ENCODE assay signal across 18 cellular contexts in genomic region chr6:1477432-1478090, GRCh38.
DNase-seq lines count a peak whose midpoint lies in the region; ATAC-seq and TF ChIP-seq lines count a peak whose summit lies in the region.
"Had no signal": no experiment of that assay in that cellular context is flagged by ENCODE, and none has a peak within 500 bp of the region (broad histone marks: within the 10 kb centered on the region; RNA-seq: fewer than 3 reads in every experiment).

No MANE protein-coding gene starts in this region.

- no peak overlapping the region for H3K9ac ChIP-seq in IMR-90 (ENCODE audit: low read depth, low read length)
- H3K9ac ChIP-seq in mammary epithelial cell (ENCODE audit: insufficient read depth, low read length), result no peak overlapping the region

- H3K79me1 ChIP-seq in IMR-90 (ENCODE audit: low read depth in 1 of 2, low read length in 2 of 2), result no peaks in the 10 kb centered on the region

- no peak overlapping the region for H3K14ac ChIP-seq in IMR-90 (replicated peaks; ENCODE audit: low read depth, low read length)

- H2BK120ac ChIP-seq in IMR-90 (ENCODE audit: low read depth, low read length), result peak overlapping the region; percentile 63

- no peak overlapping the region for H3K4ac ChIP-seq in IMR-90 (ENCODE audit: low read depth, low read length)

- H3K9me3 ChIP-seq in IMR-90 (ENCODE audit: control insufficient read depth, insufficient read depth, low read length) (no peaks in the 10 kb centered on the region), mammary epithelial cell (replicated peaks; ENCODE audit: insufficient read depth, low read length) (no peaks in the 10 kb centered on the region), A673 (ENCODE audit: low read depth, low read length, poor library complexity, severe bottlenecking) (no peaks in the 10 kb centered on the region)
- H3K9me3 ChIP-seq: prostate gland, tibial artery had no signal

- H3K4me3 ChIP-seq in AG09309 (ENCODE audit: control insufficient read depth, low read depth, low read length) (no peak overlapping the region), IMR-90 (ENCODE audit: insufficient read depth, low read depth, low read length) (no peak overlapping the region), mammary epithelial cell (replicated peaks in 1 of 3; ENCODE audit: insufficient read depth in 1 of 3, low read depth in 2 of 3, low read length in 3 of 3) (no peak overlapping the region), A673 (ENCODE audit: low read depth, low read length, poor library complexity, severe bottlenecking) (no peak overlapping the region)
- H3K4me3 ChIP-seq: GM12878, PC-9, prostate gland, tibial artery had no signal

- peak overlapping the region; percentile 65; the same call in 1 of the 2 replicates for H4K91ac ChIP-seq in IMR-90 (ENCODE audit: insufficient read depth, low read depth, low read length)

- H2AK9ac ChIP-seq in IMR-90 (replicated peaks; ENCODE audit: low read depth, low read length, poor library complexity), result no peak overlapping the region

- peaks cover 24% of the 10 kb centered on the region for H3K27me3 Mint-ChIP-seq in activated CD4-positive, alpha-beta memory T cell treated with anti-CD3 and anti-CD28 coated beads for 36 hours
- H3K27me3 Mint-ChIP-seq: dendritic cell treated with granulocyte-macrophage colony-stimulating factor and Interleukin-4, amounts not matched to agents 40 ng/mL and 50 ng/mL, for 4 days had no signal

- H3K36me3 ChIP-seq in IMR-90 (ENCODE audit: control insufficient read depth, insufficient read depth, low read length) (no peaks in the 10 kb centered on the region), mammary epithelial cell (ENCODE audit: insufficient read depth, low read length) (no peaks in the 10 kb centered on the region), A673 (ENCODE audit: insufficient read depth, low read length, poor library complexity, severe bottlenecking) (no peaks in the 10 kb centered on the region)
- H3K36me3 ChIP-seq: prostate gland, tibial artery had no signal

- 0% methylated on average over 1 of the region's 11 CpGs; no CpG with 5 or more reads in 1 of the 2 experiments for WGBS in IMR-90 (ENCODE audit: extremely low coverage in 2 of 2, insufficient read length in 1 of 2), 2 experiments
- WGBS in mammary epithelial cell (ENCODE audit: low coverage, missing lambda C conversion rate), result 53% methylated on average over 11 of the region's 11 CpGs

- H3K23ac ChIP-seq in IMR-90 (ENCODE audit: low read depth, low read length), result no peak overlapping the region

- H3K4me3 Mint-ChIP-seq in activated CD4-positive, alpha-beta memory T cell treated with anti-CD3 and anti-CD28 coated beads for 36 hours, result no peak overlapping the region
- H3K4me3 Mint-ChIP-seq: activated naive CD8-positive, alpha-beta T cell treated with anti-CD3 and anti-CD28 coated beads, Interleukin-2, amount 50 U/mL, for 24 hours; B cell; dendritic cell treated with granulocyte-macrophage colony-stimulating factor and Interleukin-4, amounts not matched to agents 40 ng/mL and 50 ng/mL, for 4 days; T-helper 1 cell treated with Interleukin-12 subunit alpha and Interleukin-12 subunit beta and Interleukin-4 antibody, amounts not matched to agents 30 μg/mL and 1 μg/mL, for 36 hours had no signal

- H3K36me3 Mint-ChIP-seq in activated CD4-positive, alpha-beta memory T cell treated with anti-CD3 and anti-CD28 coated beads for 36 hours, result no peaks in the 10 kb centered on the region

- CTCF ChIA-PET in IMR-90 (lab: Yijun Ruan, JAX) (interaction anchor here (0.6 kb wide), 1 partner anchor 8 kb away, joined by 3 read pairs; no protein-coding TSS in a partner anchor), mammary epithelial cell (lab: Charles Lee; ENCODE audit: low non-redundant PET) (interaction anchor here (0.6 to 0.7 kb wide), 2 partner anchors 41 to 49 kb away, joined by 3 to 7 read pairs; no protein-coding TSS in a partner anchor), A673 (lab: Charles Lee) (no interaction called here)
- CTCF ChIA-PET in activated CD4-positive, alpha-beta memory T cell treated with anti-CD3 and anti-CD28 coated beads for 36 hours (lab: Charles Lee), result no interaction called here

- BruUV-seq in IMR-90 (replicated peaks; lab: Mats Ljungman, UMichigan) (no TSS peak), mammary epithelial cell (replicated peaks; lab: Mats Ljungman, UMichigan) (no TSS peak), A673 (replicated peaks; lab: Mats Ljungman, UMichigan) (no TSS peak)

- H2AFZ ChIP-seq in IMR-90 (replicated peaks; ENCODE audit: low read length, poor library complexity) (no peak overlapping the region), mammary epithelial cell (ENCODE audit: low read depth, low read length) (no peak overlapping the region)
- H2AFZ ChIP-seq: PC-9 had no signal

- TF ChIP-seq CTCF in AG09309 (IDR thresholded peaks at IDR 0.05; ENCODE audit: control insufficient read depth, insufficient read depth, low read depth, low read length, missing control alignments), result no peak
- TF ChIP-seq CTCF in IMR-90 (conservative IDR thresholded peaks at IDR 0.05; ENCODE audit: low read depth, low read length), result peak; percentile 34
- peak in 1 of 2 donors; percentile 4 for TF ChIP-seq CTCF in mammary epithelial cell (conservative IDR thresholded peaks at IDR 0.05 in 1 of 2, IDR thresholded peaks at IDR 0.05 in 1 of 2; ENCODE audit: extremely low read depth in 1 of 2, insufficient read depth in 1 of 2, low read depth in 1 of 2, low read length in 2 of 2)
- TF ChIP-seq CTCF in A673 (conservative IDR thresholded peaks at IDR 0.05; ENCODE audit: low read depth, low read length), result no peak

- peaks cover 14% of the 10 kb centered on the region for H3K9me1 ChIP-seq in IMR-90 (ENCODE audit: insufficient read depth, low read length)

- no peaks in the 10 kb centered on the region for H3K79me2 ChIP-seq in mammary epithelial cell (ENCODE audit: insufficient read depth, low read length)

- H3K9me3 Mint-ChIP-seq in activated CD4-positive, alpha-beta memory T cell treated with anti-CD3 and anti-CD28 coated beads for 36 hours, result no peaks in the 10 kb centered on the region
- H3K9me3 Mint-ChIP-seq: activated naive CD8-positive, alpha-beta T cell treated with anti-CD3 and anti-CD28 coated beads, Interleukin-2, amount 50 U/mL, for 24 hours; dendritic cell treated with granulocyte-macrophage colony-stimulating factor and Interleukin-4, amounts not matched to agents 40 ng/mL and 50 ng/mL, for 4 days; T-helper 1 cell treated with Interleukin-12 subunit alpha and Interleukin-12 subunit beta and Interleukin-4 antibody, amounts not matched to agents 30 μg/mL and 1 μg/mL, for 36 hours had no signal

- no peak overlapping the region for H2BK15ac ChIP-seq in IMR-90 (ENCODE audit: low read depth, low read length)

- H3K4me2 ChIP-seq in IMR-90 (ENCODE audit: low read depth, low read length), result 0 out of 2 replicates have a peak overlapping the region, but pooled peaks have one; percentile 34
- H3K4me2 ChIP-seq in mammary epithelial cell (ENCODE audit: insufficient read depth, low read depth, low read length), result no peak overlapping the region
- H3K4me2 ChIP-seq: PC-9 had no signal

- H2BK20ac ChIP-seq in IMR-90 (ENCODE audit: low read depth, low read length), result no peak overlapping the region

- H3K27ac ChIP-seq in IMR-90 (ENCODE audit: insufficient read depth, low read length) (peak overlapping the region; percentile 23; the same call in 1 of the 2 replicates), mammary epithelial cell (ENCODE audit: insufficient read depth, low read depth, low read length) (no peak overlapping the region), A673 (ENCODE audit: low read depth, low read length, poor library complexity, severe bottlenecking) (no peak overlapping the region)
- H3K27ac ChIP-seq: PC-9, prostate gland, tibial artery had no signal

- no peaks in the 10 kb centered on the region for H3K4me1 Mint-ChIP-seq in activated CD4-positive, alpha-beta memory T cell treated with anti-CD3 and anti-CD28 coated beads for 36 hours (ENCODE audit: low read depth)

- H3K56ac ChIP-seq in IMR-90 (ENCODE audit: extremely low read depth, insufficient read depth, low read length), result no peak overlapping the region

- H4K20me1 ChIP-seq in IMR-90 (ENCODE audit: insufficient read depth, low read length) (no peaks in the 10 kb centered on the region), mammary epithelial cell (ENCODE audit: insufficient read depth, low read length) (no peaks in the 10 kb centered on the region)

- H3K27me3 ChIP-seq in IMR-90 (ENCODE audit: control insufficient read depth, insufficient read depth, low read length) (no peaks in the 10 kb centered on the region), mammary epithelial cell (ENCODE audit: insufficient read depth, low read length) (no peaks in the 10 kb centered on the region), A673 (replicated peaks; ENCODE audit: insufficient read depth, low read depth, low read length, poor library complexity) (no peaks in the 10 kb centered on the region)
- H3K27me3 ChIP-seq: tibial artery had no signal

- in situ Hi-C loops in IMR-90 (cut with MboI; ENCODE audit: low sequenced_read_pairs) (no loop called here), mammary epithelial cell (cut with MboI; ENCODE audit: low sequenced_read_pairs in 2 of 2) (no loop called here)

- dilution Hi-C loops in IMR-90 (cut with HindIII; ENCODE audit: low sequenced_read_pairs, unreplicated experiment), result no loop called here
- dilution Hi-C loops in mammary epithelial cell (cut with HindIII; ENCODE audit: low sequenced_read_pairs), result no loop called here

- intact Hi-C loops in IMR-90 (cut with micrococcal nuclease), result no loop called here
- intact Hi-C loops in mammary epithelial cell (cut with micrococcal nuclease), result no loop called here
- intact Hi-C loops in activated CD4-positive, alpha-beta memory T cell treated with anti-CD3 and anti-CD28 coated beads for 36 hours (cut with micrococcal nuclease), result no loop called here
- intact Hi-C loops in A673 (cut with micrococcal nuclease; ENCODE audit: unreplicated experiment), result no loop called here

- H2BK5ac ChIP-seq in IMR-90 (ENCODE audit: low read depth, low read length, poor library complexity, severe bottlenecking), result peak overlapping the region; percentile 11

- no peak overlapping the region for H3K18ac ChIP-seq in IMR-90 (ENCODE audit: low read depth, low read length)

- H3K4me1 ChIP-seq in IMR-90 (ENCODE audit: control insufficient read depth, insufficient read depth, low read length) (peaks cover 22% of the 10 kb centered on the region), mammary epithelial cell (ENCODE audit: insufficient read depth, low read length) (peaks cover 25% of the 10 kb centered on the region), A673 (ENCODE audit: insufficient read depth, low read length, poor library complexity, severe bottlenecking) (no peaks in the 10 kb centered on the region)
- H3K4me1 ChIP-seq: prostate gland had no signal

- POLR2A ChIA-PET in IMR-90 (lab: Charles Lee; ENCODE audit: unreplicated experiment), result no interaction called here
- POLR2A ChIA-PET in activated CD4-positive, alpha-beta memory T cell treated with anti-CD3 and anti-CD28 coated beads for 36 hours (lab: Charles Lee), result no interaction called here
- POLR2A ChIA-PET in A673 (lab: Charles Lee; ENCODE audit: low non-redundant PET), result no interaction called here

- DNase-seq in AG09309 (ENCODE audit: low read depth) (peak; percentile 25), IMR-90 (peak; percentile 83), mammary epithelial cell (peak; percentile 30), iris pigment epithelial cell (ENCODE audit: low read depth) (peak; percentile 87), NOMO-1 (lab: John Stamatoyannopoulos, UW; ENCODE audit: unreplicated experiment in 2 of 2) (no peak), A673 (ENCODE audit: low spot score) (no peak)
- DNase-seq in activated CD4-positive, alpha-beta memory T cell treated with anti-CD3 and anti-CD28 coated beads for 36 hours, result no peak
- DNase-seq: activated naive CD8-positive, alpha-beta T cell treated with anti-CD3 and anti-CD28 coated beads, Interleukin-2, amount 50 U/mL, for 24 hours; NCI-H1092 treated with DMSO at 0.1 percent for 48 hours; NCI-H2171 treated with DMSO at 0.1 percent for 48 hours; tibial artery had no signal

- peak; percentile 38 for ATAC-seq in IMR-90 (ENCODE audit: low read depth)
- ATAC-seq in HG03457 (IDR thresholded peaks at IDR 0.05; ENCODE audit: unreplicated experiment), result no peak
- ATAC-seq: activated naive CD8-positive, alpha-beta T cell treated with anti-CD3 and anti-CD28 coated beads, Interleukin-2, amount 50 U/mL, for 24 hours; GM12878 had no signal

- no peak overlapping the region for H4K8ac ChIP-seq in IMR-90 (ENCODE audit: low read depth in 2 of 2, low read length in 2 of 2)

- H4K5ac ChIP-seq in IMR-90 (ENCODE audit: low read depth, low read length), result no peak overlapping the region

- no peak overlapping the region for H3K27ac Mint-ChIP-seq in activated CD4-positive, alpha-beta memory T cell treated with anti-CD3 and anti-CD28 coated beads for 36 hours
- H3K27ac Mint-ChIP-seq: activated naive CD8-positive, alpha-beta T cell treated with anti-CD3 and anti-CD28 coated beads, Interleukin-2, amount 50 U/mL, for 24 hours; B cell; dendritic cell treated with granulocyte-macrophage colony-stimulating factor and Interleukin-4, amounts not matched to agents 40 ng/mL and 50 ng/mL, for 4 days; T-helper 1 cell treated with Interleukin-12 subunit alpha and Interleukin-12 subunit beta and Interleukin-4 antibody, amounts not matched to agents 30 μg/mL and 1 μg/mL, for 36 hours had no signal

- 0 out of 2 replicates have a peak overlapping the region, but pooled peaks have one; percentile 82 for H2AK5ac ChIP-seq in IMR-90 (ENCODE audit: low read depth, low read length)

- no peak for TF ChIP-seq POLR2A in IMR-90 (IDR thresholded peaks at IDR 0.05; ENCODE audit: low read depth, low read length)

- peak; percentile 31 for TF ChIP-seq RAD21 in IMR-90 (IDR thresholded peaks at IDR 0.05; ENCODE audit: low read length)

Comparison
In these comparisons a context has a peak if more than half of its experiments do, and no peak if none do; other contexts are left out.
1. DNase-seq: peak in AG09309 (single experiment), IMR-90 (single experiment), mammary epithelial cell (single experiment) and iris pigment epithelial cell (single experiment); none in activated CD4-positive, alpha-beta memory T cell treated with anti-CD3 and anti-CD28 coated beads for 36 hours (single experiment), NOMO-1 (0 of 2) and A673 (single experiment).
2. CTCF ChIA-PET loops: an anchor here in IMR-90 (0.6 kb wide) and mammary epithelial cell (0.6 to 0.7 kb wide); none called in activated CD4-positive, alpha-beta memory T cell treated with anti-CD3 and anti-CD28 coated beads for 36 hours and A673.